ENCODE assay signal across 13 cellular contexts in genomic region chr2:98454073-98454472, GRCh38. TPM values are rescaled to one million over a fixed set of nuclear protein-coding genes. Genes with fewer than 3 reads are reported as not detected.
DNase-seq lines count a peak whose midpoint lies in the region; ATAC-seq and TF ChIP-seq lines count a peak whose summit lies in the region.
"Had no signal": no experiment of that assay in that cellular context is flagged by ENCODE, and none has a peak within 500 bp of the region (broad histone marks: within the 10 kb centered on the region; RNA-seq: fewer than 3 reads in every experiment).

No MANE protein-coding gene starts in this region.

- no peak overlapping the region for H3K4me3 ChIP-seq in NT2/D1 (ENCODE audit: insufficient read length, low read depth)
- H3K4me3 ChIP-seq in effector memory CD4-positive, alpha-beta T cell (ENCODE audit: insufficient read depth, low read depth, low read length, poor library complexity, severe bottlenecking) = peak overlapping the region; percentile 8
- H3K4me3 ChIP-seq: psoas muscle had no signal

- no peaks in the 10 kb centered on the region for H3K9me3 Mint-ChIP-seq in T-helper 1 cell treated with Interleukin-12 subunit alpha and Interleukin-12 subunit beta and Interleukin-4 antibody, amounts not matched to agents 30 μg/mL and 1 μg/mL, for 36 hours
- no peaks in the 10 kb centered on the region for H3K9me3 Mint-ChIP-seq in progenitor cell of endocrine pancreas (ENCODE audit: low read depth)

- no peaks in the 10 kb centered on the region for H3K27me3 ChIP-seq in NT2/D1 (ENCODE audit: insufficient read depth, insufficient read length)
- no peaks in the 10 kb centered on the region for H3K27me3 ChIP-seq in effector memory CD4-positive, alpha-beta T cell (replicated peaks; ENCODE audit: control insufficient read depth, insufficient read depth, low read length, poor library complexity, severe bottlenecking)

- no peaks in the 10 kb centered on the region for H3K9me3 ChIP-seq in NT2/D1 (ENCODE audit: insufficient read depth, low read length)
- no peaks in the 10 kb centered on the region for H3K9me3 ChIP-seq in effector memory CD4-positive, alpha-beta T cell (ENCODE audit: control insufficient read depth, low read length)
- H3K9me3 ChIP-seq: psoas muscle had no signal

- H3K4me1 ChIP-seq in NT2/D1 (ENCODE audit: insufficient read depth, insufficient read length) = peaks cover 33% of the 10 kb centered on the region
- peaks cover 88% of the 10 kb centered on the region for H3K4me1 ChIP-seq in effector memory CD4-positive, alpha-beta T cell (ENCODE audit: control insufficient read depth, insufficient read depth, low read length, poor library complexity, severe bottlenecking)

- peak overlapping the region; percentile 76 for H3K4me3 Mint-ChIP-seq in T-helper 1 cell treated with Interleukin-12 subunit alpha and Interleukin-12 subunit beta and Interleukin-4 antibody, amounts not matched to agents 30 μg/mL and 1 μg/mL, for 36 hours
- H3K4me3 Mint-ChIP-seq in progenitor cell of endocrine pancreas (ENCODE audit: low read depth) = no peak overlapping the region

- H3K9ac ChIP-seq in NT2/D1 (ENCODE audit: insufficient read length, low read depth) = peak overlapping the region; percentile 9

- no peak for ATAC-seq in GM19328 (IDR thresholded peaks at IDR 0.05; ENCODE audit: unreplicated experiment)

- no peak for DNase-seq in T-helper 1 cell
- peak; percentile 77 for DNase-seq in NT2/D1 (ENCODE audit: low read depth, low spot score)
- DNase-seq in effector memory CD4-positive, alpha-beta T cell = no peak
- DNase-seq in progenitor cell of endocrine pancreas (ENCODE audit: low spot score, unreplicated experiment) = no peak
- DNase-seq in caudate nucleus (lab: John Stamatoyannopoulos, UW) = no peak
- no peak for DNase-seq in Ammon's horn (ENCODE audit: low spot score)
- DNase-seq: 8988T, left colon, NCI-H524, psoas muscle, trophoblast cell had no signal

- peaks cover 82% of the 10 kb centered on the region for H3K4me1 Mint-ChIP-seq in T-helper 1 cell treated with Interleukin-12 subunit alpha and Interleukin-12 subunit beta and Interleukin-4 antibody, amounts not matched to agents 30 μg/mL and 1 μg/mL, for 36 hours (ENCODE audit: low read depth)
- H3K4me1 Mint-ChIP-seq in progenitor cell of endocrine pancreas (ENCODE audit: low read depth) = peaks cover 6% of the 10 kb centered on the region

- peak overlapping the region; percentile 93 for H3K27ac Mint-ChIP-seq in T-helper 1 cell treated with Interleukin-12 subunit alpha and Interleukin-12 subunit beta and Interleukin-4 antibody, amounts not matched to agents 30 μg/mL and 1 μg/mL, for 36 hours
- peak overlapping the region; percentile 4 for H3K27ac Mint-ChIP-seq in progenitor cell of endocrine pancreas

- peaks cover 15% of the 10 kb centered on the region for H3K36me3 ChIP-seq in NT2/D1 (ENCODE audit: insufficient read depth, insufficient read length, low read length)
- no peaks in the 10 kb centered on the region for H3K36me3 ChIP-seq in effector memory CD4-positive, alpha-beta T cell (ENCODE audit: control insufficient read depth, insufficient read depth, low read length)

- H3K27ac ChIP-seq in effector memory CD4-positive, alpha-beta T cell (ENCODE audit: insufficient read depth, low read length, poor library complexity, severe bottlenecking) = peak overlapping the region; percentile 61
- H3K27ac ChIP-seq in caudate nucleus (ENCODE audit: low read depth, low read length) = no peak overlapping the region

- peaks cover 29% of the 10 kb centered on the region for H3K36me3 Mint-ChIP-seq in T-helper 1 cell treated with Interleukin-12 subunit alpha and Interleukin-12 subunit beta and Interleukin-4 antibody, amounts not matched to agents 30 μg/mL and 1 μg/mL, for 36 hours (ENCODE audit: low read depth)
- peaks cover 2% of the 10 kb centered on the region for H3K36me3 Mint-ChIP-seq in progenitor cell of endocrine pancreas (ENCODE audit: insufficient read depth)

- no peak for TF ChIP-seq CTCF in progenitor cell of endocrine pancreas (IDR thresholded peaks at IDR 0.05; ENCODE audit: unreplicated experiment)

- H3K27me3 Mint-ChIP-seq in T-helper 1 cell treated with Interleukin-12 subunit alpha and Interleukin-12 subunit beta and Interleukin-4 antibody, amounts not matched to agents 30 μg/mL and 1 μg/mL, for 36 hours (ENCODE audit: low read depth) = no peaks in the 10 kb centered on the region
- H3K27me3 Mint-ChIP-seq in progenitor cell of endocrine pancreas = no peaks in the 10 kb centered on the region

RNA-seq across cellular contexts. Expression of gene INPP4A, which starts 9.4 kb away (rescaled TPM):
- total RNA-seq in progenitor cell of endocrine pancreas = 30.5 and 33.0 TPM in 2 replicates
